ENCODE assay signal across 25 cellular contexts in genomic region chr19:31496076-31496475, GRCh38.
"Had no signal": no experiment of that assay in that cellular context is flagged by ENCODE, and none has a peak within 500 bp of the region (broad histone marks: within the 10 kb centered on the region; RNA-seq: fewer than 3 reads in every experiment).

No MANE protein-coding gene starts in this region.

- H3K9me3 Mint-ChIP-seq: dendritic cell treated with granulocyte-macrophage colony-stimulating factor and Interleukin-4, amounts not matched to agents 40 ng/mL and 50 ng/mL, for 4 days; effector memory CD8-positive, alpha-beta T cell; endodermal cell had no signal

- H3K36me3 ChIP-seq: colonic mucosa, esophagus squamous epithelium, gastrocnemius medialis, heart right ventricle, left lung, lower lobe of right lung had no signal

- ATAC-seq: effector memory CD8-positive, alpha-beta T cell; esophagus mucosa; gastrocnemius medialis; heart right ventricle; left colon; left lung; left ventricle myocardium superior; lower lobe of right lung; mucosa of descending colon had no signal

- H3K27ac ChIP-seq: colonic mucosa, epithelial cell of prostate, esophagus squamous epithelium, gastrocnemius medialis, heart right ventricle, left lung, lower lobe of right lung had no signal

- H3K27me3 ChIP-seq: colonic mucosa, esophagus squamous epithelium, gastrocnemius medialis, left lung had no signal

- H3K4me1 Mint-ChIP-seq: mesothelial cell of epicardium had no signal

- H3K27ac Mint-ChIP-seq: dendritic cell treated with granulocyte-macrophage colony-stimulating factor and Interleukin-4, amounts not matched to agents 40 ng/mL and 50 ng/mL, for 4 days; effector memory CD8-positive, alpha-beta T cell; endodermal cell; mesothelial cell of epicardium had no signal

- DNase-seq: colonic mucosa; cortex of kidney; effector CD8-positive, alpha-beta T cell; effector memory CD8-positive, alpha-beta T cell; endodermal cell; erythroblast; esophagus squamous epithelium; foreskin fibroblast; foreskin melanocyte; gastrocnemius medialis; glutamatergic neuron; heart right ventricle; hippocampal formation; kidney; kidney glomerular epithelial cell; left colon; left lung; left ventricle myocardium superior; lower lobe of right lung; mesenchymal stem cell; mucosa of descending colon had no signal

- H3K27me3 Mint-ChIP-seq: dendritic cell treated with granulocyte-macrophage colony-stimulating factor and Interleukin-4, amounts not matched to agents 40 ng/mL and 50 ng/mL, for 4 days had no signal

- H3K4me3 ChIP-seq: colonic mucosa, esophagus squamous epithelium, gastrocnemius medialis, heart right ventricle, left lung, lower lobe of right lung, mucosa of descending colon had no signal

- H3K4me1 ChIP-seq: colonic mucosa, esophagus squamous epithelium, gastrocnemius medialis, heart right ventricle, left lung, lower lobe of right lung had no signal

- H3K9me3 ChIP-seq: colonic mucosa, esophagus squamous epithelium, gastrocnemius medialis, heart right ventricle, left lung, lower lobe of right lung, mucosa of descending colon had no signal

- H3K36me3 Mint-ChIP-seq: mesothelial cell of epicardium had no signal

- H3K4me3 Mint-ChIP-seq: dendritic cell treated with granulocyte-macrophage colony-stimulating factor and Interleukin-4, amounts not matched to agents 40 ng/mL and 50 ng/mL, for 4 days; effector memory CD8-positive, alpha-beta T cell; endodermal cell; mesothelial cell of epicardium had no signal
